ENCODE assay signal across 15 cellular contexts in genomic region chr11:66349084-66349386, GRCh38. TPM values are rescaled to one million over a fixed set of nuclear protein-coding genes. Genes with fewer than 3 reads are reported as not detected.
A peak's percentile ranks its signal among the peaks of the same experiment; 100 is the strongest.
DNase-seq lines count a peak whose midpoint lies in the region; ATAC-seq, FAIRE-seq and TF ChIP-seq lines count a peak whose summit lies in the region.
"Had no signal": no experiment of that assay in that cellular context is flagged by ENCODE, and none has a peak within 500 bp of the region (broad histone marks: within the 10 kb centered on the region; RNA-seq: fewer than 3 reads in every experiment).

No MANE protein-coding gene starts in this region.

- TF ChIP-seq CTCF in hepatocyte (IDR thresholded peaks at IDR 0.05; ENCODE audit: poor library complexity), result no peak
- no peak for TF ChIP-seq CTCF in prostate gland (IDR thresholded peaks at IDR 0.05)

- H3K4me1 ChIP-seq in hepatocyte (ENCODE audit: insufficient read depth), result peaks cover 48% of the 10 kb centered on the region
- H3K4me1 ChIP-seq in small intestine (ENCODE audit: control insufficient read depth in 2 of 2, insufficient read depth in 1 of 2, low read depth in 1 of 2, low read length in 1 of 2), result peaks cover 3 to 6% of the 10 kb centered on the region in 2 donors
- H3K4me1 ChIP-seq in prostate gland (replicated peaks), result peaks cover 11% of the 10 kb centered on the region

- H3K27ac Mint-ChIP-seq in activated CD4-positive, alpha-beta T cell treated with anti-CD3 and anti-CD28 coated beads, Interleukin-2, amount 10 ng/mL, durations not matched to agents 24 days and 14 days, result no peak overlapping the region
- peak overlapping the region; percentile 38 to 78 for H3K27ac Mint-ChIP-seq in T-cell

- H3K9me3 ChIP-seq in hepatocyte (ENCODE audit: low read depth), result no peaks in the 10 kb centered on the region
- no peaks in the 10 kb centered on the region for H3K9me3 ChIP-seq in small intestine (ENCODE audit: control insufficient read depth, low read depth)
- H3K9me3 ChIP-seq in prostate gland, result no peaks in the 10 kb centered on the region
- H3K9me3 ChIP-seq: A549, spleen had no signal

- H3K4me1 Mint-ChIP-seq in activated CD4-positive, alpha-beta T cell treated with anti-CD3 and anti-CD28 coated beads, Interleukin-2, amount 10 ng/mL, durations not matched to agents 24 days and 14 days, result peaks cover 24% of the 10 kb centered on the region
- peaks cover 24 to 37% (median 34%) of the 10 kb centered on the region in 3 donors for H3K4me1 Mint-ChIP-seq in T-cell

- intact Hi-C loops in activated CD4-positive, alpha-beta T cell treated with anti-CD3 and anti-CD28 coated beads, Interleukin-2, amount 10 ng/mL, durations not matched to agents 24 days and 14 days (cut with micrococcal nuclease), result loop anchor here (5.0 kb wide), 3 partner anchors 38 to 608 kb away; partner anchors contain the start of genes PC and RAB1B
- intact Hi-C loops in prostate gland (cut with DNase I), result no loop called here

- no peaks in the 10 kb centered on the region for H3K9me3 Mint-ChIP-seq in activated CD4-positive, alpha-beta T cell treated with anti-CD3 and anti-CD28 coated beads, Interleukin-2, amount 10 ng/mL, durations not matched to agents 24 days and 14 days
- no peaks in the 10 kb centered on the region for H3K9me3 Mint-ChIP-seq in T-cell

- no peaks in the 10 kb centered on the region for H4K20me1 ChIP-seq in hepatocyte (ENCODE audit: insufficient read depth, poor library complexity, severe bottlenecking)

- peak overlapping the region; percentile 73 for H3K4me2 ChIP-seq in hepatocyte

- no peak overlapping the region for H2AFZ ChIP-seq in hepatocyte

- H3K4me3 ChIP-seq in hepatocyte (no peak overlapping the region), small intestine (ENCODE audit: low read depth in 1 of 2, low read length in 2 of 2) (peak overlapping the region in 1 of 2 donors; percentile 69), prostate gland (no peak overlapping the region)
- H3K4me3 ChIP-seq: A549, spleen had no signal

- H3K36me3 ChIP-seq in hepatocyte (replicated peaks; ENCODE audit: insufficient read depth, low read depth), result no peaks in the 10 kb centered on the region
- H3K36me3 ChIP-seq in small intestine (ENCODE audit: control insufficient read depth in 2 of 2, insufficient read depth in 2 of 2, low read length in 2 of 2), result no peaks in the 10 kb centered on the region
- no peaks in the 10 kb centered on the region for H3K36me3 ChIP-seq in prostate gland

- no peak for DNase-seq in activated CD4-positive, alpha-beta T cell treated with anti-CD3 and anti-CD28 coated beads, Interleukin-2, amount 10 ng/mL, durations not matched to agents 24 days and 14 days
- no peak for DNase-seq in activated CD4-positive, alpha-beta T cell treated with anti-CD3 and anti-CD28 coated beads, Interleukin-2, amount 50 U/mL, for 48 hours
- DNase-seq in T-cell (no peak), hepatocyte (ENCODE audit: low spot score) (no peak), small intestine (no peak), cerebellar cortex (ENCODE audit: low spot score) (no peak), prostate gland (ENCODE audit: low spot score) (no peak), DMS53 (lab: John Stamatoyannopoulos, UW) (no peak)
- DNase-seq: left colon, NCI-H1930, NCI-H748 treated with DMSO at 0.1 percent for 48 hours, SIG-M5, spleen had no signal

- H3K27ac ChIP-seq in hepatocyte, result peak overlapping the region; percentile 99
- H3K27ac ChIP-seq in small intestine (ENCODE audit: low read depth in 1 of 2, low read length in 1 of 2), result peak overlapping the region; percentile 78 to 96
- H3K27ac ChIP-seq in prostate gland, result no peak overlapping the region

- TF ChIP-seq POLR2A in prostate gland (IDR thresholded peaks at IDR 0.05), result no peak

- FAIRE-seq in small intestine (lab: Jason Lieb, UNC), result no peak
- FAIRE-seq: A549, bronchial epithelial cell had no signal

- CTCF ChIA-PET in T-cell (lab: Charles Lee), result no interaction called here

- H3K36me3 Mint-ChIP-seq in activated CD4-positive, alpha-beta T cell treated with anti-CD3 and anti-CD28 coated beads, Interleukin-2, amount 10 ng/mL, durations not matched to agents 24 days and 14 days (ENCODE audit: low read depth), result peaks cover 4% of the 10 kb centered on the region
- peaks cover 10% of the 10 kb centered on the region for H3K36me3 Mint-ChIP-seq in T-cell

- H3K9me2 ChIP-seq in hepatocyte (replicated peaks; ENCODE audit: insufficient read depth), result no peaks in the 10 kb centered on the region

- H3K79me2 ChIP-seq in hepatocyte, result peaks cover 43% of the 10 kb centered on the region

- POLR2A ChIA-PET in T-cell (lab: Charles Lee), result no interaction called here

- peaks cover 3% of the 10 kb centered on the region for H3K27me3 Mint-ChIP-seq in activated CD4-positive, alpha-beta T cell treated with anti-CD3 and anti-CD28 coated beads, Interleukin-2, amount 10 ng/mL, durations not matched to agents 24 days and 14 days
- H3K27me3 Mint-ChIP-seq in T-cell, result peaks cover 3% of the 10 kb centered on the region in 2 donors

- WGBS in hepatocyte (ENCODE audit: low lambda C conversion rate, missing lambda C conversion rate), result 59% methylated on average over 2 of the region's 2 CpGs
- 18 to 69% (median 33%) methylated on average over 2 of the region's 2 CpGs for WGBS in small intestine, 3 donors
- 73% methylated on average over 2 of the region's 2 CpGs for WGBS in prostate gland

- ATAC-seq in T-cell (replicated peaks in 1 of 4), result no peak
- ATAC-seq: left colon had no signal

- H3K27me3 ChIP-seq in hepatocyte (no peaks in the 10 kb centered on the region), small intestine (ENCODE audit: control insufficient read depth in 2 of 2, insufficient read depth in 2 of 2, low read length in 2 of 2) (no peaks in the 10 kb centered on the region), prostate gland (replicated peaks; ENCODE audit: insufficient read depth) (no peaks in the 10 kb centered on the region)

- peak overlapping the region; percentile 34 for H3K4me3 Mint-ChIP-seq in activated CD4-positive, alpha-beta T cell treated with anti-CD3 and anti-CD28 coated beads, Interleukin-2, amount 10 ng/mL, durations not matched to agents 24 days and 14 days
- peak overlapping the region; percentile 7 to 97 (median 88) for H3K4me3 Mint-ChIP-seq in T-cell

RNA-seq across cellular contexts. Expression of gene B4GAT1, which starts 1.6 kb away (rescaled TPM):
- 10.8 and 11.1 TPM in 2 replicates for total RNA-seq in activated CD4-positive, alpha-beta T cell treated with anti-CD3 and anti-CD28 coated beads, Interleukin-2, amount 10 ng/mL, durations not matched to agents 24 days and 14 days
- total RNA-seq in T-cell (1 to 10 TPM; 4.0 to 9.2 (median 7.9) TPM), hepatocyte (41.5 and 41.9 TPM in 2 replicates), prostate gland (10 to 100 TPM; 47.0 to 64.9 TPM)
- polyA plus RNA-seq in hepatocyte (37.4 and 40.8 TPM in 2 replicates), small intestine (10 to 100 TPM; 12.2 to 25.0 (median 16.5) TPM)

RNA-seq across cellular contexts. Expression of gene BRMS1, which starts 4.1 kb away (rescaled TPM):
- total RNA-seq in activated CD4-positive, alpha-beta T cell treated with anti-CD3 and anti-CD28 coated beads, Interleukin-2, amount 10 ng/mL, durations not matched to agents 24 days and 14 days, result 55.6 and 58.4 TPM in 2 replicates
- total RNA-seq in T-cell (10 to 100 TPM; 42.9 to 58.8 (median 54.8) TPM), hepatocyte (34.5 and 39.7 TPM in 2 replicates), prostate gland (10 to 100 TPM; 55.7 to 71.3 TPM)
- polyA plus RNA-seq in hepatocyte (48.6 and 54.0 TPM in 2 replicates), small intestine (10 to 100 TPM; 72.2 to 77.5 (median 73.2) TPM)

RNA-seq across cellular contexts. Expression of gene RIN1, which starts 12.8 kb away (rescaled TPM):
- total RNA-seq in activated CD4-positive, alpha-beta T cell treated with anti-CD3 and anti-CD28 coated beads, Interleukin-2, amount 10 ng/mL, durations not matched to agents 24 days and 14 days, result 0.99 and 1.1 TPM in 2 replicates
- total RNA-seq in T-cell, result 10 to 100 TPM in 2 of 5 donors, 1 to 10 TPM in 3; 5.0 to 11.7 (median 8.3) TPM
- 4.3 and 6.2 TPM in 2 replicates for total RNA-seq in hepatocyte
- 9.5 and 12.8 TPM in 2 replicates for polyA plus RNA-seq in hepatocyte
- polyA plus RNA-seq in small intestine, result 1 to 10 TPM; 5.8 to 9.6 (median 7.3) TPM
- total RNA-seq in prostate gland, result 10 to 100 TPM; 12.8 to 16.9 TPM

RNA-seq across cellular contexts. Expression of gene SLC29A2, which starts 22.5 kb away (rescaled TPM):
- 17.4 and 18.9 TPM in 2 replicates for total RNA-seq in activated CD4-positive, alpha-beta T cell treated with anti-CD3 and anti-CD28 coated beads, Interleukin-2, amount 10 ng/mL, durations not matched to agents 24 days and 14 days
- total RNA-seq in T-cell (10 to 100 TPM in 3 of 5 donors, 1 to 10 TPM in 2; 8.5 to 14.7 (median 14.4) TPM), hepatocyte (7.4 and 11.3 TPM in 2 replicates), prostate gland (10 to 100 TPM; 10.1 to 12.5 TPM)
- polyA plus RNA-seq in hepatocyte (20.2 and 27.1 TPM in 2 replicates), small intestine (10 to 100 TPM in 1 of 3 donors, 1 to 10 TPM in 1, under 1 TPM in 1; 0.89 to 16.2 (median 1.1) TPM)

RNA-seq across cellular contexts. Expression of gene CD248, which starts 32.2 kb away (rescaled TPM):
- total RNA-seq in activated CD4-positive, alpha-beta T cell treated with anti-CD3 and anti-CD28 coated beads, Interleukin-2, amount 10 ng/mL, durations not matched to agents 24 days and 14 days, result not detected in 2 replicates
- 10 to 100 TPM in 2 of 5 donors, 1 to 10 TPM in 3; 2.5 to 14.7 (median 8.7) TPM for total RNA-seq in T-cell
- 19.9 and 24.6 TPM in 2 replicates for total RNA-seq in hepatocyte
- polyA plus RNA-seq in hepatocyte, result 210 and 250 TPM in 2 replicates
- 10 to 100 TPM in 1 of 3 donors, 1 to 10 TPM in 1, not detected in 1; 1.6 to 35.7 TPM for polyA plus RNA-seq in small intestine
- 1 to 10 TPM; 1.9 to 7.3 TPM for total RNA-seq in prostate gland

Comparison
In these comparisons a context has a peak if more than half of its experiments do, and no peak if none do; other contexts are left out.
1. H3K27ac ChIP-seq: peak in hepatocyte (single experiment) and small intestine (2 of 2); none in prostate gland (0 of 2).